24 cellular contexts compared by ENCODE assay signal in the genomic region with DNA sequence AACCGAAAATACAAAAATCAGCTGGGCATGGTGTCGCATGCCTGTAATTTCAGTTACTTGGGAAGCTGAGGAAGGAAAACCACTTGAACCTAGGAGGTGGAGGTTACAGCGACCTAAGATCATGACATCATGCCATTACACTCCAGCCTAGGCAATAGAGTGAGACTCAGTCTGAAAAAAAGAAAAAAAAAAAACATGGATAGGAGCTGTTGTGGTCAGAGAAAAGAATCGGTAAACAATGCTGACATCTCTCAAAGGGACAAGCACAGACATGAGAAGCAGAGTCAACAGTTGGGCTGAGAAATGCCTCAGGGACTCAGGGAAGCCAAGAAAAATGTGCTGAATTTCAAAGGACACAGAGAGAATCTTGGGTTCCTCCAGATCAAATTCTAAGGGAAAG.
"Had no signal": no experiment of that assay in that cellular context is flagged by ENCODE, and none has a peak within 500 bp of the region (broad histone marks: within the 10 kb centered on the region; RNA-seq: fewer than 3 reads in every experiment).

No MANE protein-coding gene starts in this region.

- H3K4me1 Mint-ChIP-seq: mesothelial cell of epicardium had no signal

- H3K27ac Mint-ChIP-seq: mesothelial cell of epicardium; naive thymus-derived CD4-positive, alpha-beta T cell had no signal

- H3K36me3 ChIP-seq: esophagus muscularis mucosa, gastrocnemius medialis, heart right ventricle, left lung, lower lobe of right lung had no signal

- ATAC-seq: gastrocnemius medialis; heart right ventricle; left cardiac atrium; left lung; left ventricle myocardium superior; lower lobe of right lung; mucosa of descending colon; naive thymus-derived CD4-positive, alpha-beta T cell had no signal

- H3K27ac ChIP-seq: coronary artery, dorsolateral prefrontal cortex, esophagus muscularis mucosa, gastrocnemius medialis, heart right ventricle, left lung, lower lobe of right lung had no signal

- H3K9me3 Mint-ChIP-seq: mesothelial cell of epicardium had no signal

- H3K4me3 ChIP-seq: coronary artery, dorsolateral prefrontal cortex, esophagus muscularis mucosa, gastrocnemius medialis, heart right ventricle, left lung, lower lobe of right lung, mucosa of descending colon had no signal

- FAIRE-seq: colon, endothelial cell of umbilical vein, islet of Langerhans, keratinocyte had no signal

- H3K27me3 Mint-ChIP-seq: naive thymus-derived CD4-positive, alpha-beta T cell had no signal

- H3K36me3 Mint-ChIP-seq: mesothelial cell of epicardium had no signal

- H3K27me3 ChIP-seq: dorsolateral prefrontal cortex, esophagus muscularis mucosa, gastrocnemius medialis, heart right ventricle, left lung had no signal

- H3K4me1 ChIP-seq: esophagus muscularis mucosa, gastrocnemius medialis, heart right ventricle, left lung, lower lobe of right lung had no signal

- DNase-seq: dermis blood vessel endothelial cell; dorsolateral prefrontal cortex; effector CD4-positive, alpha-beta T cell; effector memory CD4-positive, alpha-beta T cell; foreskin melanocyte; gastrocnemius medialis; glutamatergic neuron; head of caudate nucleus; heart right ventricle; hippocampal formation; left cardiac atrium; left lung; left ventricle myocardium superior; lower lobe of right lung; mesenchymal stem cell; mucosa of descending colon; naive thymus-derived CD4-positive, alpha-beta T cell had no signal

- H3K9me3 ChIP-seq: esophagus muscularis mucosa, gastrocnemius medialis, lower lobe of right lung, mucosa of descending colon had no signal

- H3K4me3 Mint-ChIP-seq: mesothelial cell of epicardium; naive thymus-derived CD4-positive, alpha-beta T cell had no signal
